In genomic region chr2:215415218-215415617, GRCh38 we compare ENCODE assay signal across 21 cellular contexts.
"Had no signal": no experiment of that assay in that cellular context is flagged by ENCODE, and none has a peak within 500 bp of the region (broad histone marks: within the 10 kb centered on the region; RNA-seq: fewer than 3 reads in every experiment).

No MANE protein-coding gene starts in this region.

- H3K4me1 ChIP-seq: prostate gland, suprapubic skin, uterus had no signal

- H3K36me3 Mint-ChIP-seq: activated CD4-positive, alpha-beta memory T cell treated with anti-CD3 and anti-CD28 coated beads for 36 hours; activated naive CD8-positive, alpha-beta T cell treated with anti-CD3 and anti-CD28 coated beads, Interleukin-2, amount 10 ng/mL, durations not matched to agents 7 days and 5 days; natural killer cell; stimulated activated effector memory CD8-positive, alpha-beta T cell treated with anti-CD3 and anti-CD28 coated beads, Interleukin-12 subunit alpha, Interleukin-12 subunit beta, amount 100 ng/mL, for 72 hours had no signal

- H3K4me3 ChIP-seq: cardiac muscle cell, left lung, prostate gland, stomach, suprapubic skin, uterus had no signal

- H3K27ac Mint-ChIP-seq: activated CD4-positive, alpha-beta memory T cell treated with anti-CD3 and anti-CD28 coated beads for 36 hours; activated naive CD8-positive, alpha-beta T cell treated with anti-CD3 and anti-CD28 coated beads, Interleukin-2, amount 10 ng/mL, durations not matched to agents 7 days and 5 days; mesothelial cell of epicardium; natural killer cell; stimulated activated effector memory CD8-positive, alpha-beta T cell treated with anti-CD3 and anti-CD28 coated beads, Interleukin-12 subunit alpha, Interleukin-12 subunit beta, amount 100 ng/mL, for 72 hours; T-helper 17 cell had no signal

- FAIRE-seq: endometrium had no signal

- H3K27ac ChIP-seq: cardiac muscle cell, left lung, prostate gland, suprapubic skin, uterus had no signal

- H3K4me1 Mint-ChIP-seq: mesothelial cell of epicardium, natural killer cell, T-helper 17 cell had no signal

- ATAC-seq: left lung; natural killer cell; stimulated activated effector memory CD8-positive, alpha-beta T cell treated with anti-CD3 and anti-CD28 coated beads, Interleukin-12 subunit alpha, Interleukin-12 subunit beta, amount 100 ng/mL, for 72 hours; T-helper 17 cell had no signal

- DNase-seq: activated CD4-positive, alpha-beta memory T cell treated with anti-CD3 and anti-CD28 coated beads for 36 hours; activated CD4-positive, alpha-beta T cell treated with anti-CD3 and anti-CD28 coated beads for 4 hours; activated CD4-positive, CD25-positive, alpha-beta regulatory T cell; activated naive CD4-positive, alpha-beta T cell treated with Interleukin-2 at 50 U/mL for 16 hours; activated naive CD8-positive, alpha-beta T cell treated with anti-CD3 and anti-CD28 coated beads, Interleukin-2, amount 10 ng/mL, durations not matched to agents 7 days and 5 days; activated T-cell treated with anti-CD3 and anti-CD28 coated beads, Interleukin-2, amount 50 U/mL, for 48 hours; amygdala; foreskin fibroblast; left lung; natural killer cell; stimulated activated CD4-positive, alpha-beta T cell treated with anti-CD3 and anti-CD28 coated beads, Interleukin-2, amount 100 ng/mL, for 24 hours; stomach; T-helper 17 cell; trophoblast cell; uterus had no signal

- H3K36me3 ChIP-seq: left lung, prostate gland, uterus had no signal

- H3K9me3 ChIP-seq: left lung, prostate gland, stomach, suprapubic skin, uterus had no signal

- H3K9me3 Mint-ChIP-seq: activated CD4-positive, alpha-beta memory T cell treated with anti-CD3 and anti-CD28 coated beads for 36 hours; activated naive CD8-positive, alpha-beta T cell treated with anti-CD3 and anti-CD28 coated beads, Interleukin-2, amount 10 ng/mL, durations not matched to agents 7 days and 5 days; mesothelial cell of epicardium; stimulated activated effector memory CD8-positive, alpha-beta T cell treated with anti-CD3 and anti-CD28 coated beads, Interleukin-12 subunit alpha, Interleukin-12 subunit beta, amount 100 ng/mL, for 72 hours had no signal

- H3K4me3 Mint-ChIP-seq: activated CD4-positive, alpha-beta memory T cell treated with anti-CD3 and anti-CD28 coated beads for 36 hours; activated naive CD8-positive, alpha-beta T cell treated with anti-CD3 and anti-CD28 coated beads, Interleukin-2, amount 10 ng/mL, durations not matched to agents 7 days and 5 days; mesothelial cell of epicardium; natural killer cell; stimulated activated effector memory CD8-positive, alpha-beta T cell treated with anti-CD3 and anti-CD28 coated beads, Interleukin-12 subunit alpha, Interleukin-12 subunit beta, amount 100 ng/mL, for 72 hours; T-helper 17 cell had no signal
